Comparison of ENCODE assay signal across 13 cellular contexts in genomic region chr12:3313066-3313465, GRCh38.
DNase-seq lines count a peak whose midpoint lies in the region; ATAC-seq and TF ChIP-seq lines count a peak whose summit lies in the region.
"Had no signal": no experiment of that assay in that cellular context is flagged by ENCODE, and none has a peak within 500 bp of the region (broad histone marks: within the 10 kb centered on the region; RNA-seq: fewer than 3 reads in every experiment).

No MANE protein-coding gene starts in this region.

- H3K4me2 ChIP-seq in neural progenitor cell: no peak overlapping the region
- H3K4me2 ChIP-seq: KMS-11 had no signal

- H3K9me3 ChIP-seq in neural progenitor cell (ENCODE audit: low read depth) (no peaks in the 10 kb centered on the region), mucosa of descending colon (no peaks in the 10 kb centered on the region)
- H3K9me3 ChIP-seq: esophagus muscularis mucosa had no signal

- TF ChIP-seq CTCF in brain microvascular endothelial cell (IDR thresholded peaks at IDR 0.05; ENCODE audit: low read depth, low read length, missing control alignments) (no peak), neural progenitor cell (IDR thresholded peaks at IDR 0.05) (no peak), mucosa of descending colon (IDR thresholded peaks at IDR 0.05) (no peak)

- H3K9me3 Mint-ChIP-seq in neural progenitor cell: no peaks in the 10 kb centered on the region

- no peaks in the 10 kb centered on the region for H3K36me3 Mint-ChIP-seq in neural progenitor cell

- H3K27me3 Mint-ChIP-seq in neural progenitor cell (ENCODE audit: insufficient read depth, low read depth): peaks cover 14% of the 10 kb centered on the region

- H3K4me1 ChIP-seq in neural progenitor cell (no peaks in the 10 kb centered on the region), mucosa of descending colon (ENCODE audit: low read depth) (no peaks in the 10 kb centered on the region)

- H3K4me3 Mint-ChIP-seq in neural progenitor cell: peak overlapping the region; percentile 17

- ATAC-seq in GM18520 (IDR thresholded peaks at IDR 0.05; ENCODE audit: unreplicated experiment): no peak
- no peak for ATAC-seq in mucosa of descending colon

- DNase-seq in COLO668 (lab: John Stamatoyannopoulos, UW; ENCODE audit: unreplicated experiment): peak; percentile 10
- DNase-seq in HS-27A (ENCODE audit: low read depth): peak; percentile 52
- DNase-seq in brain microvascular endothelial cell: peak; percentile 40
- no peak for DNase-seq in neural progenitor cell (ENCODE audit: low spot score)
- DNase-seq in DMS153 treated with DMSO at 0.1 percent for 48 hours (lab: John Stamatoyannopoulos, UW; ENCODE audit: unreplicated experiment): no peak
- no peak for DNase-seq in mucosa of descending colon
- no peak for DNase-seq in NCI-H69 (lab: John Stamatoyannopoulos, UW)
- DNase-seq: activated CD4-positive, alpha-beta T cell treated with anti-CD3 and anti-CD28 coated beads, Interleukin-2, amount 50 U/mL, for 4 hours; activated effector memory CD4-positive, alpha-beta T cell treated with anti-CD3 and anti-CD28 coated beads, Interleukin-2, amount 50 U/mL, for 16 hours; NCI-H2081 treated with DMSO at 0.1 percent for 48 hours had no signal

- H3F3A ChIP-seq in neural progenitor cell (ENCODE audit: low read depth): no peaks in the 10 kb centered on the region

- in situ Hi-C loops in brain microvascular endothelial cell (cut with HindIII; ENCODE audit: low pct_ligation_motif_present, low sequenced_read_pairs): loop anchor here (25.0 kb wide), 1 partner anchor 499 kb away; no protein-coding TSS in a partner anchor

- no peak overlapping the region for H3K27ac Mint-ChIP-seq in neural progenitor cell

- no peak overlapping the region for H3K4me3 ChIP-seq in brain microvascular endothelial cell (ENCODE audit: low read depth, low read length)
- H3K4me3 ChIP-seq in neural progenitor cell: no peak overlapping the region
- H3K4me3 ChIP-seq in mucosa of descending colon: no peak overlapping the region
- H3K4me3 ChIP-seq: esophagus muscularis mucosa had no signal

- H3K27ac ChIP-seq in brain microvascular endothelial cell: no peak overlapping the region
- H3K27ac ChIP-seq in neural progenitor cell: no peak overlapping the region
- H3K27ac ChIP-seq: KMS-11 had no signal

- peaks cover 20% of the 10 kb centered on the region for H3K4me1 Mint-ChIP-seq in neural progenitor cell

- no peak overlapping the region for H3K9ac ChIP-seq in neural progenitor cell
- H3K9ac ChIP-seq: KMS-11 had no signal

- H3K36me3 ChIP-seq in brain microvascular endothelial cell (replicated peaks): no peaks in the 10 kb centered on the region
- H3K36me3 ChIP-seq in neural progenitor cell: no peaks in the 10 kb centered on the region
- H3K36me3 ChIP-seq in mucosa of descending colon (ENCODE audit: low read depth): no peaks in the 10 kb centered on the region
- H3K36me3 ChIP-seq: esophagus muscularis mucosa had no signal

- no peak overlapping the region for H2AFZ ChIP-seq in neural progenitor cell (replicated peaks)

- H3K27me3 ChIP-seq in brain microvascular endothelial cell (replicated peaks) (peaks cover 6% of the 10 kb centered on the region), neural progenitor cell (no peaks in the 10 kb centered on the region)

- no peaks in the 10 kb centered on the region for H3K79me2 ChIP-seq in neural progenitor cell (ENCODE audit: low read depth)

- intact Hi-C loops in mucosa of descending colon (cut with DNase I, micrococcal nuclease): no loop called here

- H4K20me1 ChIP-seq in neural progenitor cell (ENCODE audit: low read depth): no peaks in the 10 kb centered on the region

Comparison
In these comparisons a context has a peak if more than half of its experiments do, and no peak if none do; other contexts are left out.
1. DNase-seq: peak in COLO668 (single experiment), HS-27A (single experiment) and brain microvascular endothelial cell (single experiment); none in neural progenitor cell (single experiment), DMS153 treated with DMSO at 0.1 percent for 48 hours (single experiment), mucosa of descending colon (0 of 3) and NCI-H69 (single experiment).